Comparison of ENCODE assay signal across 16 cellular contexts in the genomic region with DNA sequence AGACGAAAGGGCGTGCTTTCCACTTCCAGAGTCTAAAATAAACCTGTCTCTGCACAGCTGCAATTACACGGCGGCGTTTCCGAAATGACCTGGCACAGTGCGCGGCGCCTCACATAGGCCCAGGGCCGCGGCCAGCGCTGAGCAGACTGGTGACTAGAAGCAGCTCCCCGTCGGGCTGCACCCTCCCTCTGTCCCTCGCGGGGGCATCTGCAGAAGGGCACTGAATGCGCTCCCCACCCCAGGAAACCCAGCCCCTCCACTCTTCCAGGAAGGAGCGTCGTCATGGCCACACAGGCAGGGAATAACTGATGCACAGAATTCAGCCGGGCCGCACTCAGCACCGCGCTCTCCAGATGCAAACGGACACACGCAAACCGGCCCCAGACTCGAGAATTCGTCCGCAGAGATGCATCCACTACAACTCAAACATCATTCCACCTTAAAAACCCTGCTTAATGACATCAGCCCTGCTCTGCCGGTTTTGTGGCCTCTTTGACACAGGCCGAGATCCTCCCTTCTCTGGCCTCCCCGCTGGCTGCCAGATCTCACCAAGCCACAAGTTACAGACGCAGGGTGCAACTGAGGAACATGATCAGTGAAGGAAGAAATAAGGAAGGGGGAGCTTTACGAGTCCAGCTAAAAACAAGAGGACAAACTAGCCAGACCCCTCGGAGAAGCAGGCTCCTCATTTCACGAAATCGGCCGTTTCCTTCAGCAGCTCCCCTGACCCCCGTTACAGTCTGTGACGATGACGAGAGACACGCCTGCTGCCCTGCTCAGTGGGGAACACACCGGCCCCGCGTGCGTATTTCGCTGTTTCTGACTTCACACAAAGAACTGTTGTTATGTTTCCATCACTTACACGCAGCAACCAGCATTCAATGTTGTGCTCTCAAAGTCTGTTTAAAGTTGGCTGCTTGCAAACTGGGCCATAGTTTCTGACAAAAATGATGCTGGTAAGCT. TPM values are rescaled to one million over a fixed set of nuclear protein-coding genes. Genes with fewer than 3 reads are reported as not detected.
DNase-seq lines count a peak whose midpoint lies in the region; ATAC-seq lines count a peak whose summit lies in the region.
"Had no signal": no experiment of that assay in that cellular context is flagged by ENCODE, and none has a peak within 500 bp of the region (broad histone marks: within the 10 kb centered on the region; RNA-seq: fewer than 3 reads in every experiment).

No MANE protein-coding gene starts in this region.

- H3K27ac Mint-ChIP-seq in activated CD4-positive, alpha-beta T cell treated with anti-CD3 and anti-CD28 coated beads for 36 hours = peak overlapping the region; percentile 38
- peak overlapping the region; percentile 6 for H3K27ac Mint-ChIP-seq in central memory CD8-positive, alpha-beta T cell (ENCODE audit: low read depth)

- H3K4me1 Mint-ChIP-seq in activated CD4-positive, alpha-beta T cell treated with anti-CD3 and anti-CD28 coated beads for 36 hours = peaks cover 53% of the 10 kb centered on the region
- H3K4me1 Mint-ChIP-seq in central memory CD8-positive, alpha-beta T cell = peaks cover 79% of the 10 kb centered on the region

- intact Hi-C loops in activated CD4-positive, alpha-beta T cell treated with anti-CD3 and anti-CD28 coated beads for 36 hours (cut with DNase I, micrococcal nuclease) = no loop called here
- intact Hi-C loops in posterior vena cava (cut with DNase I) = no loop called here

- H3K9me3 Mint-ChIP-seq in activated CD4-positive, alpha-beta T cell treated with anti-CD3 and anti-CD28 coated beads for 36 hours (ENCODE audit: low read depth) = no peaks in the 10 kb centered on the region
- no peaks in the 10 kb centered on the region for H3K9me3 Mint-ChIP-seq in central memory CD8-positive, alpha-beta T cell

- peaks cover 33% of the 10 kb centered on the region for H3K36me3 Mint-ChIP-seq in activated CD4-positive, alpha-beta T cell treated with anti-CD3 and anti-CD28 coated beads for 36 hours (ENCODE audit: low read depth)
- H3K36me3 Mint-ChIP-seq in central memory CD8-positive, alpha-beta T cell (ENCODE audit: insufficient read depth) = peaks cover 40% of the 10 kb centered on the region

- no peak for ATAC-seq in activated CD4-positive, alpha-beta T cell treated with anti-CD3 and anti-CD28 coated beads for 36 hours
- ATAC-seq in central memory CD8-positive, alpha-beta T cell (replicated peaks; ENCODE audit: extremely low read depth, poor library complexity, severe bottlenecking) = no peak
- ATAC-seq in GM19324 (IDR thresholded peaks at IDR 0.05; ENCODE audit: low FRiP score, unreplicated experiment) = no peak
- ATAC-seq: A549, GM12878, PC-3 had no signal

- POLR2A ChIA-PET in activated CD4-positive, alpha-beta T cell treated with anti-CD3 and anti-CD28 coated beads for 36 hours (lab: Charles Lee) = no interaction called here

- no peak for DNase-seq in activated CD4-positive, alpha-beta T cell treated with anti-CD3 and anti-CD28 coated beads for 36 hours
- no peak for DNase-seq in activated CD4-positive, alpha-beta T cell treated with anti-CD3 and anti-CD28 coated beads for 48 hours
- peak; percentile 46 for DNase-seq in ELF-1 (ENCODE audit: low read depth, low spot score)
- no peak for DNase-seq in central memory CD8-positive, alpha-beta T cell (ENCODE audit: low spot score in 2 of 2)
- DNase-seq in posterior vena cava (ENCODE audit: low spot score) = peak; percentile 71
- no peak for DNase-seq in SW480 (ENCODE audit: low spot score)
- DNase-seq in kidney glomerular epithelial cell (lab: John Stamatoyannopoulos, UW) = no peak
- DNase-seq: foreskin melanocyte; HCEC 1CT; NCI-H2029 treated with DMSO at 0.1 percent for 48 hours; NCI-H524 treated with DMSO at 0.1 percent for 48 hours; PC-3; stimulated activated CD4-positive, alpha-beta T cell treated with anti-CD3 and anti-CD28 coated beads, Interleukin-4, amount 100 ng/mL, for 24 hours had no signal

- CTCF ChIA-PET in activated CD4-positive, alpha-beta T cell treated with anti-CD3 and anti-CD28 coated beads for 36 hours (lab: Charles Lee) = interaction anchor here (0.7 to 1.8 kb wide), 2 partner anchors 48 to 119 kb away, joined by 3 to 5 read pairs; no protein-coding TSS in a partner anchor

- no peak overlapping the region for H3K4me3 Mint-ChIP-seq in activated CD4-positive, alpha-beta T cell treated with anti-CD3 and anti-CD28 coated beads for 36 hours
- H3K4me3 Mint-ChIP-seq in central memory CD8-positive, alpha-beta T cell = peak overlapping the region; percentile 63

- no peaks in the 10 kb centered on the region for H3K27me3 Mint-ChIP-seq in activated CD4-positive, alpha-beta T cell treated with anti-CD3 and anti-CD28 coated beads for 36 hours
- H3K27me3 Mint-ChIP-seq in central memory CD8-positive, alpha-beta T cell = no peaks in the 10 kb centered on the region

RNA-seq across cellular contexts. Expression of gene MBP, which starts 40.2 kb away (rescaled TPM):
- total RNA-seq in activated CD4-positive, alpha-beta T cell treated with anti-CD3 and anti-CD28 coated beads for 36 hours = 10 to 100 TPM; 47.0 to 65.7 TPM
- total RNA-seq in posterior vena cava = 10 to 100 TPM; 41.6 to 42.1 TPM

Comparison
In these comparisons a context has a peak if more than half of its experiments do, and no peak if none do; other contexts are left out.
1. DNase-seq: peak in ELF-1 (single experiment) and posterior vena cava (single experiment); none in activated CD4-positive, alpha-beta T cell treated with anti-CD3 and anti-CD28 coated beads for 36 hours (single experiment), activated CD4-positive, alpha-beta T cell treated with anti-CD3 and anti-CD28 coated beads for 48 hours (single experiment), central memory CD8-positive, alpha-beta T cell (0 of 2), SW480 (single experiment) and kidney glomerular epithelial cell (single experiment).